ENCODE assay signal across 1 cellular context in the genomic region with DNA sequence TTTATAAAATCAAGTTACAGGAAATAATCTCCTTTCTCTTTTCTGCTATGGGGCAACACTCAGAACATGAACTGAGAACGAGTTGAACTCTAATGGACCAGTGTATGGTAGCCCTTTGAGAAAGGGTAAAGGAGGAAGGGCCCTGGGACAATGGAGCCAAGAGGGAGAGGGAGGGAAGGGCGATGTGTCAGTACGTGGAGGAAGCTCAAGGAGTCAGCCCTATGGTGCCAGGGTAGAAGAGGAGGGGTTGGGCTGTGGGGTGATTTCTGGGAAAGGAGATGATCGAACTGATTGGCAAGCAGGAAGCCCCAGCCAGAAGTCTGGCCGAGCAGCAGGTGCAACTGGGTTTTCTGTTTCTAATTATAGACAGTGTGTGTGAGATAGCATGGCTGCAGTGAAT.
TF ChIP-seq lines count a peak whose summit lies in the region.

No MANE protein-coding gene starts in this region.

TF ChIP-seq in K562, 482 proteins besides CTCF, POLR2A, EP300 and RAD21 (continued from another document and continues in another):
- TF ChIP-seq, protein P1, sequence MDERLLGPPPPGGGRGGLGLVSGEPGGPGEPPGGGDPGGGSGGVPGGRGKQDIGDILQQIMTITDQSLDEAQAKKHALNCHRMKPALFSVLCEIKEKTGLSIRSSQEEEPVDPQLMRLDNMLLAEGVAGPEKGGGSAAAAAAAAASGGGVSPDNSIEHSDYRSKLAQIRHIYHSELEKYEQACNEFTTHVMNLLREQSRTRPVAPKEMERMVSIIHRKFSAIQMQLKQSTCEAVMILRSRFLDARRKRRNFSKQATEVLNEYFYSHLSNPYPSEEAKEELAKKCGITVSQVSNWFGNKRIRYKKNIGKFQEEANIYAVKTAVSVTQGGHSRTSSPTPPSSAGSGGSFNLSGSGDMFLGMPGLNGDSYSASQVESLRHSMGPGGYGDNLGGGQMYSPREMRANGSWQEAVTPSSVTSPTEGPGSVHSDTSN (CRISPR knock-in tag; IDR thresholded peaks at IDR 0.05; ENCODE audit: low read depth), result no peak
- TF ChIP-seq, protein P1 (tag; conservative IDR thresholded peaks at IDR 0.05; ENCODE audit: low read depth), result no peak
- TF ChIP-seq ILF3 (IDR thresholded peaks at IDR 0.05; ENCODE audit: borderline replicate concordance) (no peak), ZNF217 (CRISPR knock-in tag; IDR thresholded peaks at IDR 0.05) (no peak), RFX1 (IDR thresholded peaks at IDR 0.05) (no peak), ZNF324 (CRISPR knock-in tag; IDR thresholded peaks at IDR 0.05) (no peak), ZNF239 (CRISPR knock-in tag; IDR thresholded peaks at IDR 0.05) (no peak), ZNF589 (CRISPR knock-in tag; IDR thresholded peaks at IDR 0.05; ENCODE audit: low read depth) (0 out of 2 replicates have a peak, but pooled peaks have one; percentile 15), DACH1 (IDR thresholded peaks at IDR 0.05; ENCODE audit: partially characterized antibody) (no peak), SMARCA4 (IDR thresholded peaks at IDR 0.05) (no peak), XRCC4 (IDR thresholded peaks at IDR 0.05; ENCODE audit: extremely low read depth, insufficient read depth, insufficient read length) (no peak), KLF13 (tag; IDR thresholded peaks at IDR 0.05; ENCODE audit: borderline replicate concordance, low read depth) (no peak), FOXP1 (CRISPR knock-in tag; IDR thresholded peaks at IDR 0.05) (no peak), POLR2G (IDR thresholded peaks at IDR 0.05; ENCODE audit: low read depth, low read length) (no peak), GATAD2B (IDR thresholded peaks at IDR 0.05; ENCODE audit: borderline replicate concordance) (no peak), PYGO2 (tag; IDR thresholded peaks at IDR 0.05) (no peak), ZNF584 (CRISPR knock-in tag; IDR thresholded peaks at IDR 0.05; ENCODE audit: low read depth) (peak; percentile 83), FOXJ2 (tag; IDR thresholded peaks at IDR 0.05) (no peak), PHB (CRISPR knock-in tag; IDR thresholded peaks at IDR 0.05) (no peak), RFX7 (CRISPR knock-in tag; IDR thresholded peaks at IDR 0.05) (no peak), BRF1 (IDR thresholded peaks at IDR 0.05; ENCODE audit: borderline replicate concordance, extremely low read depth, insufficient read length) (no peak), SMAD1 (IDR thresholded peaks at IDR 0.05; ENCODE audit: low read depth, low read length, partially characterized antibody) (no peak), ARID2 (IDR thresholded peaks at IDR 0.05) (no peak), FOXK1 (CRISPR knock-in tag; IDR thresholded peaks at IDR 0.05; ENCODE audit: borderline replicate concordance) (no peak), ELF4 (CRISPR knock-in tag; IDR thresholded peaks at IDR 0.05) (no peak), ZNF23 (CRISPR knock-in tag; IDR thresholded peaks at IDR 0.05) (no peak), ZNF175 (CRISPR knock-in tag; IDR thresholded peaks at IDR 0.05; ENCODE audit: low read depth) (peak; percentile 49), GATAD2A (IDR thresholded peaks at IDR 0.05) (no peak), HDAC8 (tag; IDR thresholded peaks at IDR 0.05) (peak; percentile 57; the same call in 1 of the 2 replicates), ZZZ3 (IDR thresholded peaks at IDR 0.05) (no peak), HNRNPUL1 (IDR thresholded peaks at IDR 0.05; ENCODE audit: low read length) (no peak), ARNT (IDR thresholded peaks at IDR 0.05) (no peak)
- TF ChIP-seq, protein P2, sequence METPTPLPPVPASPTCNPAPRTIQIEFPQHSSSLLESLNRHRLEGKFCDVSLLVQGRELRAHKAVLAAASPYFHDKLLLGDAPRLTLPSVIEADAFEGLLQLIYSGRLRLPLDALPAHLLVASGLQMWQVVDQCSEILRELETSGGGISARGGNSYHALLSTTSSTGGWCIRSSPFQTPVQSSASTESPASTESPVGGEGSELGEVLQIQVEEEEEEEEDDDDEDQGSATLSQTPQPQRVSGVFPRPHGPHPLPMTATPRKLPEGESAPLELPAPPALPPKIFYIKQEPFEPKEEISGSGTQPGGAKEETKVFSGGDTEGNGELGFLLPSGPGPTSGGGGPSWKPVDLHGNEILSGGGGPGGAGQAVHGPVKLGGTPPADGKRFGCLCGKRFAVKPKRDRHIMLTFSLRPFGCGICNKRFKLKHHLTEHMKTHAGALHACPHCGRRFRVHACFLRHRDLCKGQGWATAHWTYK (CRISPR knock-in tag; IDR thresholded peaks at IDR 0.05), result 0 out of 2 replicates have a peak, but pooled peaks have one; percentile 7
- TF ChIP-seq, protein P3, sequence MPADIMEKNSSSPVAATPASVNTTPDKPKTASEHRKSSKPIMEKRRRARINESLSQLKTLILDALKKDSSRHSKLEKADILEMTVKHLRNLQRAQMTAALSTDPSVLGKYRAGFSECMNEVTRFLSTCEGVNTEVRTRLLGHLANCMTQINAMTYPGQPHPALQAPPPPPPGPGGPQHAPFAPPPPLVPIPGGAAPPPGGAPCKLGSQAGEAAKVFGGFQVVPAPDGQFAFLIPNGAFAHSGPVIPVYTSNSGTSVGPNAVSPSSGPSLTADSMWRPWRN (IDR thresholded peaks at IDR 0.05; ENCODE audit: low read depth), result no peak
- TF ChIP-seq, protein P4, sequence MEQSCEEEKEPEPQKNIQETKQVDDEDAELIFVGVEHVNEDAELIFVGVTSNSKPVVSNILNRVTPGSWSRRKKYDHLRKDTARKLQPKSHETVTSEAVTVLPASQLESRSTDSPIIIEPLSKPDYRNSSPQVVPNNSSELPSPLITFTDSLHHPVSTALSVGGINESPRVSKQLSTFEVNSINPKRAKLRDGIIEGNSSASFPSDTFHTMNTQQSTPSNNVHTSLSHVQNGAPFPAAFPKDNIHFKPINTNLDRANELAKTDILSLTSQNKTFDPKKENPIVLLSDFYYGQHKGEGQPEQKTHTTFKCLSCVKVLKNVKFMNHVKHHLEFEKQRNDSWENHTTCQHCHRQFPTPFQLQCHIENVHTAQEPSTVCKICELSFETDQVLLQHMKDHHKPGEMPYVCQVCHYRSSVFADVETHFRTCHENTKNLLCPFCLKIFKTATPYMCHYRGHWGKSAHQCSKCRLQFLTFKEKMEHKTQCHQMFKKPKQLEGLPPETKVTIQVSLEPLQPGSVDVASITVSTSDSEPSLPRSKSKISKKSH (CRISPR knock-in tag; IDR thresholded peaks at IDR 0.05), result no peak
- TF ChIP-seq, protein P5, sequence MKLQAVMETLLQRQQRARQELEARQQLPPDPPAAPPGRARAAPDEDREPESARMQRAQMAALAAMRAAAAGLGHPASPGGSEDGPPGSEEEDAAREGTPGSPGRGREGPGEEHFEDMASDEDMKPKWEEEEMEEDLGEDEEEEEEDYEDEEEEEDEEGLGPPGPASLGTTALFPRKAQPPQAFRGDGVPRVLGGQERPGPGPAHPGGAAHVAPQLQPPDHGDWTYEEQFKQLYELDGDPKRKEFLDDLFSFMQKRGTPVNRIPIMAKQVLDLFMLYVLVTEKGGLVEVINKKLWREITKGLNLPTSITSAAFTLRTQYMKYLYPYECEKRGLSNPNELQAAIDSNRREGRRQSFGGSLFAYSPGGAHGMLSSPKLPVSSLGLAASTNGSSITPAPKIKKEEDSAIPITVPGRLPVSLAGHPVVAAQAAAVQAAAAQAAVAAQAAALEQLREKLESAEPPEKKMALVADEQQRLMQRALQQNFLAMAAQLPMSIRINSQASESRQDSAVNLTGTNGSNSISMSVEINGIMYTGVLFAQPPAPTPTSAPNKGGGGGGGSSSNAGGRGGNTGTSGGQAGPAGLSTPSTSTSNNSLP (IDR thresholded peaks at IDR 0.05; ENCODE audit: borderline replicate concordance, low read depth, low read length), result no peak
- TF ChIP-seq, protein P6, sequence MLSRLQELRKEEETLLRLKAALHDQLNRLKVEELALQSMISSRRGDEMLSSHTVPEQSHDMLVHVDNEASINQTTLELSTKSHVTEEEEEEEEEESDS (CRISPR knock-in tag; IDR thresholded peaks at IDR 0.05), result no peak
- TF ChIP-seq, protein P7, sequence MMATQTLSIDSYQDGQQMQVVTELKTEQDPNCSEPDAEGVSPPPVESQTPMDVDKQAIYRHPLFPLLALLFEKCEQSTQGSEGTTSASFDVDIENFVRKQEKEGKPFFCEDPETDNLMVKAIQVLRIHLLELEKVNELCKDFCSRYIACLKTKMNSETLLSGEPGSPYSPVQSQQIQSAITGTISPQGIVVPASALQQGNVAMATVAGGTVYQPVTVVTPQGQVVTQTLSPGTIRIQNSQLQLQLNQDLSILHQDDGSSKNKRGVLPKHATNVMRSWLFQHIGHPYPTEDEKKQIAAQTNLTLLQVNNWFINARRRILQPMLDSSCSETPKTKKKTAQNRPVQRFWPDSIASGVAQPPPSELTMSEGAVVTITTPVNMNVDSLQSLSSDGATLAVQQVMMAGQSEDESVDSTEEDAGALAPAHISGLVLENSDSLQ (IDR thresholded peaks at IDR 0.05), result no peak
- TF ChIP-seq, protein P8, sequence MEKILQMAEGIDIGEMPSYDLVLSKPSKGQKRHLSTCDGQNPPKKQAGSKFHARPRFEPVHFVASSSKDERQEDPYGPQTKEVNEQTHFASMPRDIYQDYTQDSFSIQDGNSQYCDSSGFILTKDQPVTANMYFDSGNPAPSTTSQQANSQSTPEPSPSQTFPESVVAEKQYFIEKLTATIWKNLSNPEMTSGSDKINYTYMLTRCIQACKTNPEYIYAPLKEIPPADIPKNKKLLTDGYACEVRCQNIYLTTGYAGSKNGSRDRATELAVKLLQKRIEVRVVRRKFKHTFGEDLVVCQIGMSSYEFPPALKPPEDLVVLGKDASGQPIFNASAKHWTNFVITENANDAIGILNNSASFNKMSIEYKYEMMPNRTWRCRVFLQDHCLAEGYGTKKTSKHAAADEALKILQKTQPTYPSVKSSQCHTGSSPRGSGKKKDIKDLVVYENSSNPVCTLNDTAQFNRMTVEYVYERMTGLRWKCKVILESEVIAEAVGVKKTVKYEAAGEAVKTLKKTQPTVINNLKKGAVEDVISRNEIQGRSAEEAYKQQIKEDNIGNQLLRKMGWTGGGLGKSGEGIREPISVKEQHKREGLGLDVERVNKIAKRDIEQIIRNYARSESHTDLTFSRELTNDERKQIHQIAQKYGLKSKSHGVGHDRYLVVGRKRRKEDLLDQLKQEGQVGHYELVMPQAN (IDR thresholded peaks at IDR 0.05; ENCODE audit: borderline replicate concordance), result no peak
- TF ChIP-seq, protein P9, sequence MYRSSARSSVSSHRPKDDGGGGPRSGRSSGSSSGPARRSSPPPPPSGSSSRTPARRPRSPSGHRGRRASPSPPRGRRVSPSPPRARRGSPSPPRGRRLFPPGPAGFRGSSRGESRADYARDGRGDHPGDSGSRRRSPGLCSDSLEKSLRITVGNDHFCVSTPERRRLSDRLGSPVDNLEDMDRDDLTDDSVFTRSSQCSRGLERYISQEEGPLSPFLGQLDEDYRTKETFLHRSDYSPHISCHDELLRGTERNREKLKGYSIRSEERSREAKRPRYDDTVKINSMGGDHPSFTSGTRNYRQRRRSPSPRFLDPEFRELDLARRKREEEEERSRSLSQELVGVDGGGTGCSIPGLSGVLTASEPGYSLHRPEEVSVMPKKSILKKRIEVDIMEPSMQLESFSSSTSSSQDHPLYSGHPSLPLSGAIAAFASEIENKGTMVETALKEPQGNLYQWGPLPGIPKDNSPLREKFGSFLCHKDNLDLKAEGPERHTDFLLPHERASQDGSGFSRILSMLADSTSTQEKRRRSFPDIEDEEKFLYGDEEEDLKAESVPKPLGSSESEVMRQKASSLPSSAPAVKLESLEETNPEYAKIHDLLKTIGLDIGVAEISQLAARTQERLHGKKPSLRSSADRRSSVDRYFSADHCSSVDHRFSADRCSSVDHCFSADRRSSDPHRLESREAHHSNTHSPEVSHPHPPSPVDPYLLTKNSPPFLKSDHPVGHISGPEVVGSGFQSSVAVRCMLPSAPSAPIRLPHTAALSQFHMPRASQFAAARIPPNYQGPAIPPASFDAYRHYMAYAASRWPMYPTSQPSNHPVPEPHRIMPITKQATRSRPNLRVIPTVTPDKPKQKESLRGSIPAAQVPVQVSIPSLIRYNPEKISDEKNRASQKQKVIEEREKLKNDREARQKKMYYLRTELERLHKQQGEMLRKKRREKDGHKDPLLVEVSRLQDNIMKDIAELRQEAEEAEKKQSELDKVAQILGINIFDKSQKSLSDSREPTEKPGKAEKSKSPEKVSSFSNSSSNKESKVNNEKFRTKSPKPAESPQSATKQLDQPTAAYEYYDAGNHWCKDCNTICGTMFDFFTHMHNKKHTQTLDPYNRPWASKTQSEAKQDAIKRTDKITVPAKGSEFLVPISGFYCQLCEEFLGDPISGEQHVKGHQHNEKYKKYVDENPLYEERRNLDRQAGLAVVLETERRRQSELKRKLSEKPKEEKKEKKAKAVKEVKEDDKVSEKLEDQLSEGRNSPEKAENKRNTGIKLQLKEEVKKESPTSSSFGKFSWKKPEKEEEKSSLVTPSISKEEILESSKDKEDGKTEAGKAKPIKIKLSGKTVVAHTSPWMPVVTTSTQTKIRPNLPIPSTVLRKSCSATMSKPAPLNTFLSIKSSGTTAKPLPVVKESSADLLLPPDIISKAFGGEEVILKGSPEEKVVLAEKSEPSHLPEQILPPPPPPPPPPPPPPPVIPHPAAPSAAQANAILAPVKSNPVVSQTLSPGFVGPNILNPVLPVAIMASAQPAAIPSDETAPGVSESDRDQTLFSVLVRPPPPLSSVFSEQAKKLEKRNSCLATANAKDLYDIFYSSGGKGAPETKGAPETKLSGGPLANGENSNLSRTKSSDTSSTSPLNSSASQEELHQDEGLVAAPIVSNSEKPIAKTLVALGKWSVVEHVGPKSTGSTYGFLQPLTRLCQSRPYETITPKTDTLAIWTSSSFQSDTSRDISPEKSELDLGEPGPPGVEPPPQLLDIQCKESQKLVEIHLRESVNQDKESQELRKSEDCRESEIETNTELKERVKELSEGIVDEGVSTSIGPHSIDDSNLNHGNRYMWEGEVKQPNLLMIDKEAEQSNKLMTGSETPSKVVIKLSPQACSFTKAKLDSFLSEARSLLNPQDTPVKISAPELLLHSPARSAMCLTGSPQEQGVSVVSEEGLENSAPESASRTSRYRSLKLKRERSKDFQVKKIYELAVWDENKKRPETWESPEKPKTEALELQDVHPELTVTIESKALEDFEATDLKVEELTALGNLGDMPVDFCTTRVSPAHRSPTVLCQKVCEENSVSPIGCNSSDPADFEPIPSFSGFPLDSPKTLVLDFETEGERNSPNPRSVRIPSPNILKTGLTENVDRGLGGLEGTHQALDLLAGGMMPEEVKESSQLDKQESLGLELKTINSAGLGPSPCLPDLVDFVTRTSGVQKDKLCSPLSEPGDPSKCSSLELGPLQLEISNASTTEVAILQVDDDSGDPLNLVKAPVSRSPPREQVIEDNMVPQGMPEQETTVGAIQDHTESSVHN (IDR thresholded peaks at IDR 0.05; ENCODE audit: borderline replicate concordance in 1 of 2, low read depth in 1 of 2), result no peak
